ENCODE assay signal across 13 cellular contexts in genomic region chr15:38128389-38128788, GRCh38.
DNase-seq lines count a peak whose midpoint lies in the region; TF ChIP-seq lines count a peak whose summit lies in the region.
"Had no signal": no experiment of that assay in that cellular context is flagged by ENCODE, and none has a peak within 500 bp of the region (broad histone marks: within the 10 kb centered on the region; RNA-seq: fewer than 3 reads in every experiment).

No MANE protein-coding gene starts in this region.

- no peak overlapping the region for H3K4me2 ChIP-seq in fibroblast of lung (ENCODE audit: extremely low read depth, insufficient read depth, low read length)

- peak overlapping the region; percentile 93 for H3K27ac ChIP-seq in fibroblast of lung (ENCODE audit: insufficient read depth, low read length)
- no peak overlapping the region for H3K27ac ChIP-seq in WERI-Rb-1
- H3K27ac ChIP-seq: vagina had no signal

- DNase-seq in Daoy (ENCODE audit: low read depth): peak; percentile 44
- DNase-seq in RPMI7951 (ENCODE audit: low read depth): peak; percentile 68
- DNase-seq in fibroblast of lung (ENCODE audit: low read depth in 2 of 2): peak; percentile 30 to 45
- peak; percentile 42 for DNase-seq in pons (ENCODE audit: low spot score)
- DNase-seq in activated CD4-positive, alpha-beta T cell treated with anti-CD3 and anti-CD28 coated beads, Interleukin-2, amount 50 U/mL, for 4 hours: no peak
- no peak for DNase-seq in WERI-Rb-1
- no peak for DNase-seq in 8988T
- no peak for DNase-seq in posterior vena cava (ENCODE audit: low spot score)
- DNase-seq: activated naive CD4-positive, alpha-beta T cell; effector CD4-positive, alpha-beta T cell; NCI-H2029 treated with DMSO at 0.1 percent for 48 hours; Right ventricle myocardium superior had no signal

- H3K4me3 ChIP-seq in fibroblast of lung (replicated peaks in 1 of 4; ENCODE audit: control extremely low read depth in 1 of 4, insufficient read depth in 1 of 4, low read depth in 3 of 4, low read length in 4 of 4) (no peak overlapping the region), WERI-Rb-1 (ENCODE audit: low read depth, low read length) (no peak overlapping the region)
- H3K4me3 ChIP-seq: vagina had no signal

- intact Hi-C loops in posterior vena cava (cut with DNase I): loop anchor here in 1 of 2 donors (5.0 kb wide), 1 partner anchor 56 kb away; no protein-coding TSS in a partner anchor

- H4K20me1 ChIP-seq in fibroblast of lung (ENCODE audit: control insufficient read depth, extremely low read depth, insufficient read depth, low read length): no peaks in the 10 kb centered on the region

- TF ChIP-seq CTCF in fibroblast of lung (conservative IDR thresholded peaks at IDR 0.05 in 1 of 2, IDR thresholded peaks at IDR 0.05 in 1 of 2; ENCODE audit: low read depth in 1 of 2, low read length in 2 of 2) (no peak), WERI-Rb-1 (IDR thresholded peaks at IDR 0.05; ENCODE audit: low read depth, low read length) (no peak)

- H3K9me3 ChIP-seq in fibroblast of lung (ENCODE audit: control insufficient read depth, insufficient read depth, low read depth, low read length): no peaks in the 10 kb centered on the region
- no peaks in the 10 kb centered on the region for H3K9me3 ChIP-seq in WERI-Rb-1 (ENCODE audit: severe bottlenecking)
- H3K9me3 ChIP-seq: vagina had no signal

- H3K27me3 ChIP-seq in fibroblast of lung (ENCODE audit: control insufficient read depth, insufficient read depth, low read length): no peaks in the 10 kb centered on the region
- H3K27me3 ChIP-seq in WERI-Rb-1 (ENCODE audit: insufficient read depth, low read depth, severe bottlenecking): no peaks in the 10 kb centered on the region
- H3K27me3 ChIP-seq: vagina had no signal

- no peaks in the 10 kb centered on the region for H3K36me3 ChIP-seq in fibroblast of lung (ENCODE audit: control insufficient read depth, insufficient read depth, low read length)
- no peaks in the 10 kb centered on the region for H3K36me3 ChIP-seq in WERI-Rb-1
- H3K36me3 ChIP-seq: vagina had no signal

- no peak overlapping the region for H3K9ac ChIP-seq in fibroblast of lung (ENCODE audit: insufficient read depth, low read length)

- H2AFZ ChIP-seq in fibroblast of lung (ENCODE audit: low read length): no peak overlapping the region

- peaks cover 17% of the 10 kb centered on the region for H3K4me1 ChIP-seq in fibroblast of lung (ENCODE audit: control insufficient read depth, extremely low read depth, insufficient read depth, low read length)

- H3K79me2 ChIP-seq in fibroblast of lung (ENCODE audit: control insufficient read depth, insufficient read depth, low read length): no peaks in the 10 kb centered on the region

Comparison
In these comparisons a context has a peak if more than half of its experiments do, and no peak if none do; other contexts are left out.
1. DNase-seq: peak in Daoy (single experiment), RPMI7951 (single experiment), fibroblast of lung (2 of 2) and pons (single experiment); none in activated CD4-positive, alpha-beta T cell treated with anti-CD3 and anti-CD28 coated beads, Interleukin-2, amount 50 U/mL, for 4 hours (0 of 2), WERI-Rb-1 (single experiment), 8988T (single experiment) and posterior vena cava (single experiment).